In genomic region chr2:237139123-237139675, GRCh38 we compare ENCODE assay signal across 25 cellular contexts.
"Had no signal": no experiment of that assay in that cellular context is flagged by ENCODE, and none has a peak within 500 bp of the region (broad histone marks: within the 10 kb centered on the region; RNA-seq: fewer than 3 reads in every experiment).

No MANE protein-coding gene starts in this region.

- DNase-seq: activated CD4-positive, alpha-beta T cell treated with anti-CD3 and anti-CD28 coated beads for 4 hours; activated CD4-positive, alpha-beta T cell treated with anti-CD3 and anti-CD28 coated beads, Interleukin-2, amount 50 U/mL, for 48 hours; activated CD4-positive, CD25-positive, alpha-beta regulatory T cell; activated gamma-delta T cell; activated naive CD4-positive, alpha-beta T cell treated with anti-CD3 and anti-CD28 coated beads, Interleukin-2, amount 50 U/mL, for 16 hours; activated naive CD8-positive, alpha-beta T cell treated with anti-CD3 and anti-CD28 coated beads, Interleukin-2, amount 50 U/mL, for 24 hours; body of pancreas; effector CD4-positive, alpha-beta T cell; erythroblast; foreskin keratinocyte; lower lobe of right lung; naive thymus-derived CD8-positive, alpha-beta T cell; ovary; stimulated activated CD4-positive, alpha-beta T cell treated with anti-CD3 and anti-CD28 coated beads, Interleukin-12 subunit alpha, Interleukin-12 subunit beta, amount 100 ng/mL, for 4 hours; stimulated activated CD4-positive, alpha-beta T cell treated with anti-CD3 and anti-CD28 coated beads, Interleukin-4, amount 100 ng/mL, for 4 hours; stimulated activated naive CD8-positive, alpha-beta T cell treated with anti-CD3 and anti-CD28 coated beads, Interleukin-15, Interleukin-2, amounts not matched to agents 100 U/mL and 50 U/mL, for 24 hours; T1000; uterus had no signal

- H3K4me1 ChIP-seq: foreskin keratinocyte, lower lobe of right lung, prostate gland, right atrium auricular region had no signal

- H3K36me3 ChIP-seq: lower lobe of right lung, ovary, prostate gland, right atrium auricular region, uterus had no signal

- H3K4me3 Mint-ChIP-seq: activated naive CD8-positive, alpha-beta T cell treated with anti-CD3 and anti-CD28 coated beads, Interleukin-2, amount 50 U/mL, for 24 hours; activated T-helper 1 cell treated with anti-CD3 and anti-CD28 coated beads, Interleukin-12 subunit alpha, Interleukin-12 subunit beta, Interleukin-2, Interleukin-4 antibody, amounts not matched to agents 30 ng/mL and 10 ng/mL and 1 ng/mL, durations not matched to agents 14 hours and 24 hours and 36 hours; dendritic cell treated with granulocyte-macrophage colony-stimulating factor and Interleukin-4, amounts not matched to agents 40 ng/mL and 50 ng/mL, for 4 days; mesothelial cell of epicardium; naive thymus-derived CD8-positive, alpha-beta T cell; T-helper 1 cell treated with Interleukin-12 subunit alpha and Interleukin-12 subunit beta and Interleukin-4 antibody, amounts not matched to agents 30 μg/mL and 1 μg/mL, for 36 hours had no signal

- H3K27ac ChIP-seq: body of pancreas, foreskin keratinocyte, lower lobe of right lung, ovary, prostate gland, right atrium auricular region had no signal

- H3K4me1 Mint-ChIP-seq: mesothelial cell of epicardium; naive thymus-derived CD8-positive, alpha-beta T cell had no signal

- H3K27ac Mint-ChIP-seq: activated naive CD8-positive, alpha-beta T cell treated with anti-CD3 and anti-CD28 coated beads, Interleukin-2, amount 50 U/mL, for 24 hours; activated T-helper 1 cell treated with anti-CD3 and anti-CD28 coated beads, Interleukin-12 subunit alpha, Interleukin-12 subunit beta, Interleukin-2, Interleukin-4 antibody, amounts not matched to agents 30 ng/mL and 10 ng/mL and 1 ng/mL, durations not matched to agents 14 hours and 24 hours and 36 hours; dendritic cell treated with granulocyte-macrophage colony-stimulating factor and Interleukin-4, amounts not matched to agents 40 ng/mL and 50 ng/mL, for 4 days; mesothelial cell of epicardium; naive thymus-derived CD8-positive, alpha-beta T cell; T-helper 1 cell treated with Interleukin-12 subunit alpha and Interleukin-12 subunit beta and Interleukin-4 antibody, amounts not matched to agents 30 μg/mL and 1 μg/mL, for 36 hours had no signal

- ATAC-seq: activated naive CD8-positive, alpha-beta T cell treated with anti-CD3 and anti-CD28 coated beads, Interleukin-2, amount 50 U/mL, for 24 hours; body of pancreas; foreskin keratinocyte; left lobe of liver; lower lobe of right lung; naive thymus-derived CD8-positive, alpha-beta T cell; stimulated activated naive CD8-positive, alpha-beta T cell treated with anti-CD3 and anti-CD28 coated beads, Interleukin-15, Interleukin-2, amounts not matched to agents 100 U/mL and 50 U/mL, for 24 hours had no signal

- H3K9me3 Mint-ChIP-seq: activated T-helper 1 cell treated with anti-CD3 and anti-CD28 coated beads, Interleukin-12 subunit alpha, Interleukin-12 subunit beta, Interleukin-2, Interleukin-4 antibody, amounts not matched to agents 30 ng/mL and 10 ng/mL and 1 ng/mL, durations not matched to agents 14 hours and 24 hours and 36 hours; dendritic cell treated with granulocyte-macrophage colony-stimulating factor and Interleukin-4, amounts not matched to agents 40 ng/mL and 50 ng/mL, for 4 days; T-helper 1 cell treated with Interleukin-12 subunit alpha and Interleukin-12 subunit beta and Interleukin-4 antibody, amounts not matched to agents 30 μg/mL and 1 μg/mL, for 36 hours had no signal

- H3K9me3 ChIP-seq: body of pancreas, lower lobe of right lung, ovary, prostate gland, right atrium auricular region, uterus had no signal

- H3K27me3 ChIP-seq: body of pancreas, foreskin keratinocyte, ovary, right atrium auricular region, uterus had no signal

- H3K4me3 ChIP-seq: body of pancreas, lower lobe of right lung, ovary, prostate gland, right atrium auricular region, uterus had no signal

- H3K36me3 Mint-ChIP-seq: mesothelial cell of epicardium had no signal
